8 cellular contexts compared by ENCODE assay signal in the genomic region with DNA sequence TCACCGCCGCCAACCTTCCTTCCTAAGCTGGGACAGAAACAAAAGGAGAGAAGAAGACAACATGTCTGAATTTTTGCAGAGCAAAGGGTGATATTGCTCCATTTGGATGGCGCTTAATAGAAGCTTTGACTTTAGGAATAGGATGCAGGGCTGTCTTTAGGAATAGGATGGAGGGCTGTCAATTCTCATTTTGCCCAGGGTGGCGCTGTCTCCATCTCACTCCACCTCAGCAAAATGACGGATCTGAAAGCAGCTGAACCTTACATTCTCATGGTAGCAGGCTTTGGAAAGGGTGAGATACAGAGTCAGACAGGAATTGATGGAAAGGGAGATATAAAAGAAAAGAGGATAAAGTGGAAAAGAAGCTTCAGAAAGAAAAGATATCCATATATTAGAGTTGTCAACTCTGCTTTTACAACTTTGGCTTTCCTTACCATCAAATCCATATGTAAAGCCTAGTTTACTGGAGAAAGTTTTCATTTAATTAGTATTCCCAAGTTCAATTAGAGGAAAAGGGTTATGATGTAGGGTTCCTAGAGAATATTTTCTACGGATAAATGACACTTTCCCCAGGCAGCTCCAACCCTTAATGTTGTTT. TPM values are rescaled to one million over a fixed set of nuclear protein-coding genes. Genes with fewer than 3 reads are reported as not detected.
A peak's percentile ranks its signal among the peaks of the same experiment; 100 is the strongest.
DNase-seq lines count a peak whose midpoint lies in the region; ATAC-seq, FAIRE-seq and TF ChIP-seq lines count a peak whose summit lies in the region.

No MANE protein-coding gene starts in this region.

- peak; percentile 59 for ATAC-seq in HG02840 (IDR thresholded peaks at IDR 0.05; ENCODE audit: low FRiP score, unreplicated experiment)
- peak; percentile 65 for ATAC-seq in central memory CD8-positive, alpha-beta T cell (replicated peaks; ENCODE audit: extremely low read depth, poor library complexity, severe bottlenecking)

- peak overlapping the region; percentile 70 for H3K27ac Mint-ChIP-seq in T-helper 2 cell treated with Interferon-gamma antibody and Interleukin-4, amounts not matched to agents 5 μg/mL and 100 μg/mL, for 36 hours
- peak overlapping the region; percentile 56 for H3K27ac Mint-ChIP-seq in central memory CD8-positive, alpha-beta T cell (ENCODE audit: low read depth)

- DNase-seq in A172 (ENCODE audit: low spot score): peak; percentile 62
- DNase-seq in GM12892 (ENCODE audit: insufficient read length): peak; percentile 30
- peak; percentile 73 for DNase-seq in NCI-H1105 (lab: John Stamatoyannopoulos, UW)
- DNase-seq in T-helper 2 cell treated with Interferon-gamma antibody and Interleukin-4, amounts not matched to agents 5 μg/mL and 100 μg/mL, for 36 hours (ENCODE audit: low spot score): peak; percentile 57
- peak in 1 of 2 donors; percentile 10 for DNase-seq in central memory CD8-positive, alpha-beta T cell (ENCODE audit: low spot score in 2 of 2)
- DNase-seq in kidney glomerular epithelial cell (lab: John Stamatoyannopoulos, UW): peak; percentile 62
- DNase-seq in stimulated activated CD4-positive, alpha-beta T cell treated with anti-CD3 and anti-CD28 coated beads, Interleukin-4, amount 100 ng/mL, for 1 hour: peak; percentile 39

- peak; percentile 83 for FAIRE-seq in GM12892 (lab: Jason Lieb, UNC)

- peaks cover 15% of the 10 kb centered on the region for H3K36me3 Mint-ChIP-seq in T-helper 2 cell treated with Interferon-gamma antibody and Interleukin-4, amounts not matched to agents 5 μg/mL and 100 μg/mL, for 36 hours (ENCODE audit: low read depth)
- peaks cover 3% of the 10 kb centered on the region for H3K36me3 Mint-ChIP-seq in central memory CD8-positive, alpha-beta T cell (ENCODE audit: insufficient read depth)

- peak overlapping the region; percentile 93 for H3K4me3 Mint-ChIP-seq in T-helper 2 cell treated with Interferon-gamma antibody and Interleukin-4, amounts not matched to agents 5 μg/mL and 100 μg/mL, for 36 hours
- peak overlapping the region; percentile 85 for H3K4me3 Mint-ChIP-seq in central memory CD8-positive, alpha-beta T cell

- H3K4me1 Mint-ChIP-seq in T-helper 2 cell treated with Interferon-gamma antibody and Interleukin-4, amounts not matched to agents 5 μg/mL and 100 μg/mL, for 36 hours (ENCODE audit: low read depth): peaks cover 44% of the 10 kb centered on the region
- peaks cover 29% of the 10 kb centered on the region for H3K4me1 Mint-ChIP-seq in central memory CD8-positive, alpha-beta T cell

- TF ChIP-seq POLR2A in GM12892 (IDR thresholded peaks at IDR 0.05; ENCODE audit: low read depth, low read length): no peak

- H3K9me3 Mint-ChIP-seq in T-helper 2 cell treated with Interferon-gamma antibody and Interleukin-4, amounts not matched to agents 5 μg/mL and 100 μg/mL, for 36 hours: no peaks in the 10 kb centered on the region
- H3K9me3 Mint-ChIP-seq in central memory CD8-positive, alpha-beta T cell: no peaks in the 10 kb centered on the region

- peaks cover 21% of the 10 kb centered on the region for H3K27me3 Mint-ChIP-seq in T-helper 2 cell treated with Interferon-gamma antibody and Interleukin-4, amounts not matched to agents 5 μg/mL and 100 μg/mL, for 36 hours (ENCODE audit: low read depth)
- H3K27me3 Mint-ChIP-seq in central memory CD8-positive, alpha-beta T cell: peaks cover 31% of the 10 kb centered on the region

RNA-seq across cellular contexts. Expression of a gene that starts 57.6 kb away (rescaled TPM):
- total RNA-seq in A172 (2014; rRNA removed; shearing (Covaris generic)): 0.09 and 0.60 TPM in 2 replicates
- polyA plus RNA-seq in GM12892 (2012; ENCODE audit: missing spikeins): 0.15 TPM
